ENCODE assay signal across 1 cellular context in the genomic region with DNA sequence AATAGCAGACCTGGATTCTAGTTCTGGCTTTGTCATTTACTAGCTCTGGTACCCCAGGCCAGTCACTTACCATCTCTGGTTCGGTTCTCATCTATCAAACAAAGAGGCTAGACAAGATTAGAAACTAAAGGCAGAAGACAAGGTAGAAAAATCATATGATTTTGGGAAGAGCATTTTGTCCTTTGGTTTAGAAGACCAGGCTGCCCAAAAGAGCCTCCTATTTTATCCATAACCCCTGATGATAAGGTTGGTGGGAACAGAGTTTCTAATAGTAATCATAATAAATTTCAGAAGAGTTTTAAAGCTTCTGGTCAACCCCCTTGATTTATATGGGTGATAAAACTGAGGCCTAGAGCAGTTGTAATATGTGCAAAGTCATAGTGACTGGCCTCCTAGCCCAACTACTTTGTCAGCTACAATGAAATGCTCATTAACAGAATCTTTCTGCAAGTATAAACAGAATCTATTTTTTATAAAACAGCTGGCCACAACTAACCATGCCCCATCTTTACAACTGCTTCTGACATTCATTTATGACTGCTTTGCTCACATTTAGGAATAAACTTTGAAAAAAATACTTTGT.
A peak's percentile ranks its signal among the peaks of the same experiment; 100 is the strongest.
TF ChIP-seq lines count a peak whose summit lies in the region.

No MANE protein-coding gene starts in this region.

TF ChIP-seq in IMR-90, 13 proteins besides CTCF, POLR2A, EP300 and RAD21:
- TF ChIP-seq NFE2L2 (IDR thresholded peaks at IDR 0.05; ENCODE audit: low read depth, low read length) (peak; percentile 96), MXI1 (IDR thresholded peaks at IDR 0.05; ENCODE audit: borderline replicate concordance, low read depth, low read length) (no peak)
